ENCODE assay signal across 16 cellular contexts in the genomic region with DNA sequence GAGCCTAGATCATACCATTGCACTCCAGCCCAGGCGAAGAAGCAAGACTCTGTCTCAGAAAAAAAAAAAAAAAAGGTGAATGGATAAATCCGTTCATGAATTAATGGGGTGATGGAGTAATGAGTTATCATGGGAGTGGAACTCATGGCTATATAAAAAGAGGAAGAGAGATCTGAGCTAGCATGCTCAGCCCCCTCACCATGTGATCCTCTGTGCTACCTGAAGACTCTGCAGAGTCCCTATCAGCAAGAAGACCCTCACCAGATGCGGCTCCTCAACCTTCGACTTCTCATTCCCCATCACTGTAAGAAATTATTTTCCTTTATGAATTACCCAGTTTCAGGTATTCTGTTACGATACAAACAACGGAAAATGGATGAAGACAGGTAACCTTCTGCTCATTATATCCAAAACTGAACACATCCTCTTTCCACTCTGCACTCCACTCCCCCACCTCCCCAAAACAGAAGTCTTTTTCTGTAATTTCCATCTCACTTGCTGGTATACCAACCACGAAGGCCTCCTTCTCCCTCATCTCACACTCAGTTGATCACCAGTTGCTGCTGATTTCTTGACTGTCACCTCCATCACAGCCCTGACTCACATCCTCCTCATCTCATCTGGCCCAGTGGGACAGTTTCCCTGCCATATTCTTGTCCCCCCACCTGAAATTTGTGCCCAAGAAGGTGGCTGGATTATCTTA. TPM values are rescaled to one million over a fixed set of nuclear protein-coding genes. Genes with fewer than 3 reads are reported as not detected.
A peak's percentile ranks its signal among the peaks of the same experiment; 100 is the strongest.
DNase-seq lines count a peak whose midpoint lies in the region; ATAC-seq and TF ChIP-seq lines count a peak whose summit lies in the region.
"Had no signal": no experiment of that assay in that cellular context is flagged by ENCODE, and none has a peak within 500 bp of the region (broad histone marks: within the 10 kb centered on the region; RNA-seq: fewer than 3 reads in every experiment).

No MANE protein-coding gene starts in this region.

- H3K9me2 ChIP-seq in PC-9 (ENCODE audit: insufficient read depth): no peaks in the 10 kb centered on the region; the same call in 1 of the 2 replicates

- H3K27ac ChIP-seq in naive thymus-derived CD4-positive, alpha-beta T cell (ENCODE audit: low read depth, low read length): no peak overlapping the region
- H3K27ac ChIP-seq in PC-9: no peak overlapping the region
- H3K27ac ChIP-seq: ascending aorta, neutrophil had no signal

- H3K4me2 ChIP-seq in PC-9: no peak overlapping the region

- no TSS peak for BruUV-seq in PC-9 (replicated peaks; lab: Mats Ljungman, UMichigan)

- peaks cover 3 to 9% of the 10 kb centered on the region in 2 donors for H3K4me1 ChIP-seq in naive thymus-derived CD4-positive, alpha-beta T cell (ENCODE audit: control insufficient read depth in 2 of 2, insufficient read depth in 2 of 2, low read length in 2 of 2)
- H3K4me1 ChIP-seq in PC-9 (replicated peaks; ENCODE audit: insufficient read depth): no peaks in the 10 kb centered on the region
- H3K4me1 ChIP-seq: ascending aorta had no signal

- POLR2A ChIA-PET in naive thymus-derived CD4-positive, alpha-beta T cell (lab: Charles Lee): interaction anchor here (1.1 kb wide), 1 partner anchor 10 kb away, joined by 4 read pairs; a partner anchor contains a TSS
- POLR2A ChIA-PET in PC-9 (lab: Charles Lee; ENCODE audit: unreplicated experiment): no interaction called here

- peaks cover 43% of the 10 kb centered on the region for H3K36me3 Mint-ChIP-seq in activated T-cell treated with anti-CD3 and anti-CD28 coated beads, Interleukin-2, amount 50 U/mL, for 24 hours (ENCODE audit: low read depth)
- peaks cover 0 to 21% (median 9%) of the 10 kb centered on the region in 5 donors for H3K36me3 Mint-ChIP-seq in naive thymus-derived CD4-positive, alpha-beta T cell

- TF ChIP-seq CTCF in GM13976 (IDR thresholded peaks at IDR 0.05; ENCODE audit: borderline replicate concordance, control extremely low read depth, extremely low read depth, insufficient read depth, missing control alignments): no peak
- no peak for TF ChIP-seq CTCF in PC-9 (conservative IDR thresholded peaks at IDR 0.05)

- peaks cover 15% of the 10 kb centered on the region; the same call in 1 of the 2 replicates for H3F3A ChIP-seq in PC-9 (ENCODE audit: insufficient read depth, low read depth)

- H3K4me3 Mint-ChIP-seq in activated T-cell treated with anti-CD3 and anti-CD28 coated beads, Interleukin-2, amount 50 U/mL, for 24 hours: no peak overlapping the region
- no peak overlapping the region for H3K4me3 Mint-ChIP-seq in naive thymus-derived CD4-positive, alpha-beta T cell

- H3K27me3 ChIP-seq in naive thymus-derived CD4-positive, alpha-beta T cell (ENCODE audit: control insufficient read depth in 2 of 2, insufficient read depth in 2 of 2, low read length in 2 of 2): no peaks in the 10 kb centered on the region
- no peaks in the 10 kb centered on the region for H3K27me3 ChIP-seq in PC-9 (ENCODE audit: insufficient read depth, low read depth)
- H3K27me3 ChIP-seq: ascending aorta, neutrophil had no signal

- no peaks in the 10 kb centered on the region for H3K9me3 ChIP-seq in naive thymus-derived CD4-positive, alpha-beta T cell (ENCODE audit: control insufficient read depth in 2 of 3, low read length in 3 of 3)
- H3K9me3 ChIP-seq in PC-9 (ENCODE audit: insufficient read depth, low read depth): no peaks in the 10 kb centered on the region
- H3K9me3 ChIP-seq: ascending aorta, neutrophil had no signal

- H3K9me3 Mint-ChIP-seq in activated T-cell treated with anti-CD3 and anti-CD28 coated beads, Interleukin-2, amount 50 U/mL, for 24 hours: no peaks in the 10 kb centered on the region
- no peaks in the 10 kb centered on the region for H3K9me3 Mint-ChIP-seq in naive thymus-derived CD4-positive, alpha-beta T cell

- intact Hi-C loops in naive thymus-derived CD4-positive, alpha-beta T cell (cut with micrococcal nuclease): no loop called here
- intact Hi-C loops in PC-9 (cut with micrococcal nuclease; ENCODE audit: unreplicated experiment): no loop called here

- no peak overlapping the region for H3K4me3 ChIP-seq in naive thymus-derived CD4-positive, alpha-beta T cell (ENCODE audit: low read length)
- no peak overlapping the region for H3K4me3 ChIP-seq in PC-9
- H3K4me3 ChIP-seq: ascending aorta had no signal

- H3K27ac Mint-ChIP-seq in activated T-cell treated with anti-CD3 and anti-CD28 coated beads, Interleukin-2, amount 50 U/mL, for 24 hours: peak overlapping the region; percentile 88
- H3K27ac Mint-ChIP-seq in naive thymus-derived CD4-positive, alpha-beta T cell: peak overlapping the region in 6 of 9 donors; percentile 5 to 46 (median 24)

- in situ Hi-C loops in GM13976 (cut with MboI; ENCODE audit: low sequenced_read_pairs, unreplicated experiment): no loop called here

- H3K4me1 Mint-ChIP-seq in activated T-cell treated with anti-CD3 and anti-CD28 coated beads, Interleukin-2, amount 50 U/mL, for 24 hours (ENCODE audit: low read depth): peaks cover 33% of the 10 kb centered on the region
- peaks cover 9 to 23% (median 19%) of the 10 kb centered on the region in 7 donors for H3K4me1 Mint-ChIP-seq in naive thymus-derived CD4-positive, alpha-beta T cell

- no peak overlapping the region for H2AFZ ChIP-seq in PC-9

- no peak for ATAC-seq in naive thymus-derived CD4-positive, alpha-beta T cell
- ATAC-seq in HG03439 (IDR thresholded peaks at IDR 0.05; ENCODE audit: unreplicated experiment): no peak

- no peaks in the 10 kb centered on the region for H4K20me1 ChIP-seq in PC-9 (ENCODE audit: insufficient read depth)

- CTCF ChIA-PET in naive thymus-derived CD4-positive, alpha-beta T cell (lab: Charles Lee): no interaction called here
- CTCF ChIA-PET in PC-9 (lab: Charles Lee): no interaction called here

- H3K36me3 ChIP-seq in naive thymus-derived CD4-positive, alpha-beta T cell (ENCODE audit: control insufficient read depth in 2 of 3, insufficient read depth in 3 of 3, low read length in 3 of 3): peaks cover 11 to 33% (median 25%) of the 10 kb centered on the region in 3 experiments
- 0 out of 2 replicates have a peak, but pooled peaks cover 3% of the 10 kb centered on the region for H3K36me3 ChIP-seq in PC-9 (ENCODE audit: low read depth)

- no peaks in the 10 kb centered on the region for H3K27me3 Mint-ChIP-seq in activated T-cell treated with anti-CD3 and anti-CD28 coated beads, Interleukin-2, amount 50 U/mL, for 24 hours
- no peaks in the 10 kb centered on the region for H3K27me3 Mint-ChIP-seq in naive thymus-derived CD4-positive, alpha-beta T cell

- no peak for DNase-seq in activated T-cell treated with anti-CD3 and anti-CD28 coated beads, Interleukin-2, amount 50 U/mL, for 24 hours
- no peak for DNase-seq in activated T-cell treated with anti-CD3 and anti-CD28 coated beads, Interleukin-2, amount 50 U/mL, for 1 hour
- DNase-seq in GM13976 (ENCODE audit: low spot score) (peak; percentile 37), PC-9 (no peak), occipital lobe (lab: John Stamatoyannopoulos, UW) (no peak)
- peak; percentile 43 to 52 for DNase-seq in activated T-cell treated with anti-CD3 and anti-CD28 coated beads, Interleukin-2, amount 50 U/mL, for 48 hours
- peak in 1 of 9 donors; percentile 19 for DNase-seq in naive thymus-derived CD4-positive, alpha-beta T cell
- DNase-seq: activated CD4-positive, CD25-positive, alpha-beta regulatory T cell treated with anti-CD3 and anti-CD28 coated beads, Interleukin-2, amount 50 U/mL, for 72 hours; MM.1S; NCI-H1930; NCI-H446 treated with DMSO at 0.1 percent for 48 hours; SIG-M5 had no signal

- no peaks in the 10 kb centered on the region for H3K79me2 ChIP-seq in PC-9 (ENCODE audit: low read depth)

RNA-seq across cellular contexts. Expression of a gene that starts 8.8 kb away (rescaled TPM):
- total RNA-seq in naive thymus-derived CD4-positive, alpha-beta T cell: 100 to 1,000 TPM in 2 of 5 experiments, 10 to 100 TPM in 3; 70.2 to 124 (median 90.9) TPM
- polyA plus RNA-seq in naive thymus-derived CD4-positive, alpha-beta T cell: 10 to 100 TPM; 58.5 to 62.4 TPM
- total RNA-seq in PC-9 (2021) (77.0 and 84.4 TPM in 2 replicates), occipital lobe (73.8 TPM)

RNA-seq across cellular contexts. Expression of a gene that starts 10.2 kb away (rescaled TPM):
- total RNA-seq in naive thymus-derived CD4-positive, alpha-beta T cell: 10 to 100 TPM; 48.2 to 77.6 (median 64.5) TPM
- polyA plus RNA-seq in naive thymus-derived CD4-positive, alpha-beta T cell: 10 to 100 TPM; 48.2 to 68.7 TPM
- total RNA-seq in PC-9 (2021) (36.5 and 37.1 TPM in 2 replicates), occipital lobe (39.3 TPM)

RNA-seq across cellular contexts. Expression of a gene that starts 17.1 kb away (rescaled TPM):
- total RNA-seq in naive thymus-derived CD4-positive, alpha-beta T cell: 1 to 10 TPM in 4 of 5 experiments, under 1 TPM in 1; 0.69 to 8.6 (median 3.0) TPM
- polyA plus RNA-seq in naive thymus-derived CD4-positive, alpha-beta T cell: under 1 TPM in 1 of 2 donors, not detected in 1; 0.08 TPM
- total RNA-seq in PC-9 (2021) (7.1 and 7.9 TPM in 2 replicates), occipital lobe (0.31 TPM)
- total RNA-seq: temporal lobe had no signal

RNA-seq across cellular contexts. Expression of a gene that starts 19.7 kb away (rescaled TPM):
- total RNA-seq in naive thymus-derived CD4-positive, alpha-beta T cell: 10 to 100 TPM; 50.1 to 79.5 (median 71.3) TPM
- 10 to 100 TPM; 72.4 to 90.7 TPM for polyA plus RNA-seq in naive thymus-derived CD4-positive, alpha-beta T cell
- total RNA-seq in PC-9 (2021) (24.6 and 39.4 TPM in 2 replicates), occipital lobe (14.5 TPM)

RNA-seq across cellular contexts. Expression of a gene that starts 26.3 kb away (rescaled TPM):
- total RNA-seq in naive thymus-derived CD4-positive, alpha-beta T cell: 10 to 100 TPM; 11.4 to 24.0 (median 17.9) TPM
- polyA plus RNA-seq in naive thymus-derived CD4-positive, alpha-beta T cell: 10 to 100 TPM; 24.5 to 32.7 TPM
- total RNA-seq in PC-9 (2021): 9.8 and 11.2 TPM in 2 replicates
- total RNA-seq in occipital lobe: 9.2 TPM

Comparison
In these comparisons a context has a peak if more than half of its experiments do, and no peak if none do; other contexts are left out.
1. DNase-seq: peak in GM13976 (single experiment) and activated T-cell treated with anti-CD3 and anti-CD28 coated beads, Interleukin-2, amount 50 U/mL, for 48 hours (2 of 2); none in activated T-cell treated with anti-CD3 and anti-CD28 coated beads, Interleukin-2, amount 50 U/mL, for 24 hours (single experiment), activated T-cell treated with anti-CD3 and anti-CD28 coated beads, Interleukin-2, amount 50 U/mL, for 1 hour (single experiment), PC-9 (0 of 2) and occipital lobe (single experiment).